1 cellular context compared by ENCODE assay signal in the genomic region with DNA sequence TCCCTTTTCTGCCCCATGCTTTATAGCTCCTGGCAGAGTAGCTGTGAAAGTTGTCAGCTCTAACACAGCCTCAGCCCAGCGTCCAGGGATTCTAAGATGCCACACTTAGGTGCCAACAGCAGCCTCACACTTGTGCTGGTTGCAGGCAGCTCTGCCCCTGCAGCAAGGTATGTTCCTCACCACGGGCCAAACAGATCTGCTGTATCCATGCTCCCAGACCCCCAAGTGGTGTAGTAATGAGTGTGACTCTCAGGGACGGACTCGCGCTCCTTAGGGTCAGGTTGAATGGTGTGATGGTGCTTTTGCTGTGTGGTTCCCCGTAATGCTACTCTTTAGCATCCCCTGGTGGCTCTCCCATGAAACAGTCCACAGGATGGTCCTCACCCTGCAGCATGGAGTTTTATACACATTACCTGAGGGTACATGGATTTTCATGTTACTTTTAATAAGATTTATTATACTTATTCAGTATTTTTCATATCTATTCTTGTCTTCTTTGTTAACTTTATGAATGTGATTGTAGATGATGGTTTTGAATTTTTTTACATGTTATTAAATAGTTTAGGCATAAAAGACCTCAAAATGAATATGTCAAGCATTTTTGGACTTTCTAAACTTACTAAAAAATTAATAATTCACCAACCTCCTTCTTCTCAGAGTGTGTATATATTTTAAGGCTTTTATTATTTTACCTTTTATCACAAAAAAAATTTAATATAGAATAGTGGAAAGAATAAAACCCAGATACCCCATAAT.
TF ChIP-seq lines count a peak whose summit lies in the region.

No MANE protein-coding gene starts in this region.

TF ChIP-seq in H1, 55 proteins besides CTCF, POLR2A, EP300 and RAD21:
- TF ChIP-seq MAX (IDR thresholded peaks at IDR 0.05) (peak; percentile 30; the same call in 1 of the 2 replicates), FOSL1 (IDR thresholded peaks at IDR 0.05; ENCODE audit: insufficient read depth, low read depth, low read length) (no peak), SRF (IDR thresholded peaks at IDR 0.05; ENCODE audit: low read depth, low read length) (no peak), BACH1 (IDR thresholded peaks at IDR 0.05; ENCODE audit: low read length) (0 out of 2 replicates have a peak, but pooled peaks have one; percentile 21), SUZ12 (IDR thresholded peaks at IDR 0.05; ENCODE audit: low read length) (no peak), GABPA (IDR thresholded peaks at IDR 0.05; ENCODE audit: borderline replicate concordance, insufficient read depth, low read length) (no peak), SP2 (IDR thresholded peaks at IDR 0.05; ENCODE audit: low read length) (no peak), HDAC6 (IDR thresholded peaks at IDR 0.05; ENCODE audit: low read depth, low read length) (no peak)
